ENCODE assay signal across 1 cellular context in genomic region chr7:149028346-149029109, GRCh38.
TF ChIP-seq lines count a peak whose summit lies in the region.

TSS of gene PDIA4 (minus strand) at chr7:149028505. CDS start at chr7:149028408, 97 bp downstream.

TF ChIP-seq in WTC11, 78 proteins besides CTCF, POLR2A, EP300 and RAD21 (continued from another document):
- TF ChIP-seq PRRX2 (CRISPR knock-in tag; IDR thresholded peaks at IDR 0.05): no peak
- TF ChIP-seq KAT7 (CRISPR knock-in tag; IDR thresholded peaks at IDR 0.05; ENCODE audit: borderline replicate concordance): no peak
- peak; percentile 77 for TF ChIP-seq NFYB (CRISPR knock-in tag; conservative IDR thresholded peaks at IDR 0.05; ENCODE audit: low read depth)
- TF ChIP-seq ZNF281 (CRISPR knock-in tag; IDR thresholded peaks at IDR 0.05): peak; percentile 35; the same call in 1 of the 2 replicates
- no peak; the same call in 1 of the 2 replicates for TF ChIP-seq IRF1 (CRISPR knock-in tag; IDR thresholded peaks at IDR 0.05)
- no peak for TF ChIP-seq HMGA2 (CRISPR knock-in tag; IDR thresholded peaks at IDR 0.05)
- TF ChIP-seq ZNF138 (CRISPR knock-in tag; conservative IDR thresholded peaks at IDR 0.05): 0 out of 2 replicates have a peak, but pooled peaks have one; percentile 80
- TF ChIP-seq ESRRA (CRISPR knock-in tag; IDR thresholded peaks at IDR 0.05; ENCODE audit: borderline replicate concordance): no peak
- TF ChIP-seq ZNF232 (CRISPR knock-in tag; IDR thresholded peaks at IDR 0.05): no peak; the same call in 1 of the 2 replicates
- TF ChIP-seq ZNF512 (CRISPR knock-in tag; IDR thresholded peaks at IDR 0.05; ENCODE audit: borderline replicate concordance): no peak
- TF ChIP-seq CBFB (CRISPR knock-in tag; IDR thresholded peaks at IDR 0.05; ENCODE audit: low read depth): peak; percentile 81; the same call in 1 of the 2 replicates
- TF ChIP-seq ZNF317 (CRISPR knock-in tag; IDR thresholded peaks at IDR 0.05; ENCODE audit: borderline replicate concordance, low read depth): 0 out of 2 replicates have a peak, but pooled peaks have one; percentile 15
- no peak for TF ChIP-seq NFATC4 (CRISPR knock-in tag; IDR thresholded peaks at IDR 0.05)
- TF ChIP-seq ZMAT4 (CRISPR knock-in tag; IDR thresholded peaks at IDR 0.05): no peak
- TF ChIP-seq NR1H2 (CRISPR knock-in tag; IDR thresholded peaks at IDR 0.05): no peak
- TF ChIP-seq CDX4 (CRISPR knock-in tag; IDR thresholded peaks at IDR 0.05; ENCODE audit: borderline replicate concordance): no peak
- TF ChIP-seq NR2C2 (CRISPR knock-in tag; IDR thresholded peaks at IDR 0.05): no peak
- no peak for TF ChIP-seq ZBTB21 (CRISPR knock-in tag; IDR thresholded peaks at IDR 0.05; ENCODE audit: borderline replicate concordance)
- TF ChIP-seq GRHL2 (CRISPR knock-in tag; IDR thresholded peaks at IDR 0.05; ENCODE audit: insufficient replicate concordance, severe bottlenecking): no peak
- TF ChIP-seq PREB (CRISPR knock-in tag; IDR thresholded peaks at IDR 0.05; ENCODE audit: borderline replicate concordance): no peak
- TF ChIP-seq ZNF263 (CRISPR knock-in tag; IDR thresholded peaks at IDR 0.05; ENCODE audit: low read depth): no peak
- 0 out of 2 replicates have a peak, but pooled peaks have one; percentile 27 for TF ChIP-seq MYBL2 (CRISPR knock-in tag; IDR thresholded peaks at IDR 0.05)
- peak; percentile 97 for TF ChIP-seq MAX (CRISPR knock-in tag; IDR thresholded peaks at IDR 0.05)
- TF ChIP-seq FOXP4 (CRISPR knock-in tag; IDR thresholded peaks at IDR 0.05): peak; percentile 52
- TF ChIP-seq AFF4 (CRISPR knock-in tag; IDR thresholded peaks at IDR 0.05; ENCODE audit: borderline replicate concordance): 0 out of 2 replicates have a peak, but pooled peaks have one; percentile 77
- TF ChIP-seq TEAD4 (CRISPR knock-in tag; IDR thresholded peaks at IDR 0.05): no peak
- TF ChIP-seq ETV6 (CRISPR knock-in tag; IDR thresholded peaks at IDR 0.05): peak; percentile 84
- no peak for TF ChIP-seq ERG (CRISPR knock-in tag; IDR thresholded peaks at IDR 0.05)
- TF ChIP-seq ZNF396 (CRISPR knock-in tag; IDR thresholded peaks at IDR 0.05; ENCODE audit: borderline replicate concordance): no peak
- TF ChIP-seq ZNF425 (CRISPR knock-in tag; conservative IDR thresholded peaks at IDR 0.05): no peak
